ENCODE assay signal across 7 cellular contexts in genomic region chr11:14399087-14399486, GRCh38.
"Had no signal": no experiment of that assay in that cellular context is flagged by ENCODE, and none has a peak within 500 bp of the region (broad histone marks: within the 10 kb centered on the region; RNA-seq: fewer than 3 reads in every experiment).

No MANE protein-coding gene starts in this region.

- H3K9me3 Mint-ChIP-seq: HFFc6, IgD-negative memory B cell had no signal

- H3K27ac Mint-ChIP-seq: HFFc6, IgD-negative memory B cell had no signal

- H3K4me3 Mint-ChIP-seq: HFFc6, IgD-negative memory B cell had no signal

- DNase-seq: GOT3, H7, HFFc6, KBM-7 had no signal

- H3K27me3 Mint-ChIP-seq: IgD-negative memory B cell had no signal

- H3K36me3 ChIP-seq: HAP-1 had no signal

- H3K9me3 ChIP-seq: HAP-1 had no signal

- H3K4me3 ChIP-seq: HAP-1 had no signal

- H3K36me3 Mint-ChIP-seq: IgD-negative memory B cell had no signal

- ATAC-seq: HCT116 had no signal
